In genomic region chr5:15248731-15249130, GRCh38 we compare ENCODE assay signal across 20 cellular contexts.
DNase-seq lines count a peak whose midpoint lies in the region; ATAC-seq and TF ChIP-seq lines count a peak whose summit lies in the region.
"Had no signal": no experiment of that assay in that cellular context is flagged by ENCODE, and none has a peak within 500 bp of the region (broad histone marks: within the 10 kb centered on the region; RNA-seq: fewer than 3 reads in every experiment).

No MANE protein-coding gene starts in this region.

- H3K4me1 Mint-ChIP-seq in stimulated activated effector memory CD8-positive, alpha-beta T cell treated with anti-CD3 and anti-CD28 coated beads, Interleukin-12 subunit alpha, Interleukin-12 subunit beta, amount 100 ng/mL, for 72 hours = no peaks in the 10 kb centered on the region

- peaks cover 2 to 14% (median 9%) of the 10 kb centered on the region in 10 experiments; a peak in 14 of 20 replicates for H3K4me1 ChIP-seq in BLaER1 treated with 17β-estradiol and CSF1 and Interleukin-3, amounts not matched to agents 10 nM and 100 nM
- H3K4me1 ChIP-seq in mammary epithelial cell (ENCODE audit: insufficient read depth, low read length) (no peaks in the 10 kb centered on the region), osteoblast (ENCODE audit: insufficient read depth, low read length) (peaks cover 10% of the 10 kb centered on the region)

- CTCF ChIA-PET in mammary epithelial cell (lab: Charles Lee; ENCODE audit: low non-redundant PET) = no interaction called here

- in situ Hi-C loops in mammary epithelial cell (cut with MboI; ENCODE audit: low sequenced_read_pairs in 2 of 2) = no loop called here

- H2AFZ ChIP-seq in mammary epithelial cell (ENCODE audit: low read depth, low read length) (no peak overlapping the region), osteoblast (ENCODE audit: low read length) (no peak overlapping the region)

- H3K9me3 ChIP-seq in BLaER1 treated with 17β-estradiol and CSF1 and Interleukin-3, amounts not matched to agents 10 nM and 100 nM (replicated peaks in 1 of 11) = peaks cover 15 to 28% (median 22%) of the 10 kb centered on the region in 11 experiments; a peak in 21 of 22 replicates
- H3K9me3 ChIP-seq in mammary epithelial cell (replicated peaks; ENCODE audit: insufficient read depth, low read length) (peaks cover 2% of the 10 kb centered on the region), osteoblast (ENCODE audit: low read depth, low read length) (peaks cover 2% of the 10 kb centered on the region)

- no peak overlapping the region for H3K4me3 Mint-ChIP-seq in stimulated activated effector memory CD8-positive, alpha-beta T cell treated with anti-CD3 and anti-CD28 coated beads, Interleukin-12 subunit alpha, Interleukin-12 subunit beta, amount 100 ng/mL, for 72 hours

- no peaks in the 10 kb centered on the region for H3K36me3 Mint-ChIP-seq in stimulated activated effector memory CD8-positive, alpha-beta T cell treated with anti-CD3 and anti-CD28 coated beads, Interleukin-12 subunit alpha, Interleukin-12 subunit beta, amount 100 ng/mL, for 72 hours

- peak; percentile 22 to 24 for DNase-seq in Kasumi-1 (lab: John Stamatoyannopoulos, UW)
- no peak for DNase-seq in mammary epithelial cell
- no peak for DNase-seq in osteoblast (ENCODE audit: insufficient read length, low spot score, missing footprints)
- no peak for DNase-seq in stimulated activated effector memory CD8-positive, alpha-beta T cell treated with anti-CD3 and anti-CD28 coated beads, Interleukin-12 subunit alpha, Interleukin-12 subunit beta, amount 100 ng/mL, for 72 hours (ENCODE audit: low spot score in 2 of 2)
- no peak for DNase-seq in OCI-M1 (lab: John Stamatoyannopoulos, UW)
- DNase-seq in DMS79 treated with DMSO at 0.1 percent for 48 hours (lab: John Stamatoyannopoulos, UW) = no peak
- DNase-seq: DMS53, KG1, NCI-H1105, NCI-H146, NCI-H2081, NCI-H2171, NCI-H345, NCI-H524, NCI-H774, SHP77 had no signal

- no peak overlapping the region for H3K9ac ChIP-seq in BLaER1 treated with 17β-estradiol and CSF1 and Interleukin-3, amounts not matched to agents 10 nM and 100 nM
- no peak overlapping the region for H3K9ac ChIP-seq in mammary epithelial cell (ENCODE audit: insufficient read depth, low read length)

- no TSS peak for BruUV-seq in mammary epithelial cell (replicated peaks; lab: Mats Ljungman, UMichigan)

- TF ChIP-seq CTCF in mammary epithelial cell (conservative IDR thresholded peaks at IDR 0.05 in 1 of 2, IDR thresholded peaks at IDR 0.05 in 1 of 2; ENCODE audit: extremely low read depth in 1 of 2, insufficient read depth in 1 of 2, low read depth in 1 of 2, low read length in 2 of 2) (no peak), osteoblast (IDR thresholded peaks at IDR 0.05; ENCODE audit: extremely low read depth, low read depth, low read length) (no peak)

- dilution Hi-C loops in mammary epithelial cell (cut with HindIII; ENCODE audit: low sequenced_read_pairs) = no loop called here

- H4K20me1 ChIP-seq in BLaER1 treated with 17β-estradiol and CSF1 and Interleukin-3, amounts not matched to agents 10 nM and 100 nM = no peaks in the 10 kb centered on the region
- H4K20me1 ChIP-seq in mammary epithelial cell (ENCODE audit: insufficient read depth, low read length) (no peaks in the 10 kb centered on the region), osteoblast (ENCODE audit: insufficient read depth, low read length) (no peaks in the 10 kb centered on the region)

- H3K27me3 ChIP-seq in BLaER1 treated with 17β-estradiol and CSF1 and Interleukin-3, amounts not matched to agents 10 nM and 100 nM = peaks cover 0 to 33% (median 0%) of the 10 kb centered on the region in 11 experiments; a peak in 4 of 22 replicates
- H3K27me3 ChIP-seq in mammary epithelial cell (ENCODE audit: insufficient read depth, low read length) = no peaks in the 10 kb centered on the region
- no peaks in the 10 kb centered on the region for H3K27me3 ChIP-seq in osteoblast (ENCODE audit: insufficient read depth, low read length)

- no peaks in the 10 kb centered on the region for H3K36me3 ChIP-seq in BLaER1 treated with 17β-estradiol and CSF1 and Interleukin-3, amounts not matched to agents 10 nM and 100 nM
- H3K36me3 ChIP-seq in mammary epithelial cell (ENCODE audit: insufficient read depth, low read length) (no peaks in the 10 kb centered on the region), osteoblast (ENCODE audit: insufficient read depth, low read length) (no peaks in the 10 kb centered on the region)

- no peak overlapping the region for H3K27ac Mint-ChIP-seq in stimulated activated effector memory CD8-positive, alpha-beta T cell treated with anti-CD3 and anti-CD28 coated beads, Interleukin-12 subunit alpha, Interleukin-12 subunit beta, amount 100 ng/mL, for 72 hours

- intact Hi-C loops in mammary epithelial cell (cut with micrococcal nuclease) = no loop called here

- peak overlapping the region in 10 of 11 experiments; percentile 10 to 58 (median 40); a peak in 15 of 22 replicates for H3K4me2 ChIP-seq in BLaER1 treated with 17β-estradiol and CSF1 and Interleukin-3, amounts not matched to agents 10 nM and 100 nM
- H3K4me2 ChIP-seq in mammary epithelial cell (ENCODE audit: insufficient read depth, low read depth, low read length) (peak overlapping the region; percentile 8), osteoblast (ENCODE audit: insufficient read depth, low read length) (peak overlapping the region; percentile 34)

- no peaks in the 10 kb centered on the region for H3K79me2 ChIP-seq in mammary epithelial cell (ENCODE audit: insufficient read depth, low read length)
- H3K79me2 ChIP-seq in osteoblast (ENCODE audit: insufficient read depth, low read length) = no peaks in the 10 kb centered on the region

- H3K27ac ChIP-seq in BLaER1 treated with 17β-estradiol and CSF1 and Interleukin-3, amounts not matched to agents 10 nM and 100 nM = no peak overlapping the region
- H3K27ac ChIP-seq in mammary epithelial cell (ENCODE audit: insufficient read depth, low read depth, low read length) = no peak overlapping the region
- H3K27ac ChIP-seq in osteoblast (ENCODE audit: low read depth, low read length) = peak overlapping the region; percentile 53
- H3K27ac ChIP-seq: HL-60, SK-N-MC had no signal

- no peak overlapping the region for H3K4me3 ChIP-seq in BLaER1 treated with 17β-estradiol and CSF1 and Interleukin-3, amounts not matched to agents 10 nM and 100 nM
- no peak overlapping the region for H3K4me3 ChIP-seq in mammary epithelial cell (replicated peaks in 1 of 3; ENCODE audit: insufficient read depth in 1 of 3, low read depth in 2 of 3, low read length in 3 of 3)
- H3K4me3 ChIP-seq in osteoblast (ENCODE audit: insufficient read depth, low read length) = no peak overlapping the region
- H3K4me3 ChIP-seq: SK-N-MC had no signal

- ATAC-seq in GM21423 (IDR thresholded peaks at IDR 0.05; ENCODE audit: unreplicated experiment) = no peak
- no peak for ATAC-seq in stimulated activated effector memory CD8-positive, alpha-beta T cell treated with anti-CD3 and anti-CD28 coated beads, Interleukin-12 subunit alpha, Interleukin-12 subunit beta, amount 100 ng/mL, for 72 hours

- peaks cover 22% of the 10 kb centered on the region for H3K9me3 Mint-ChIP-seq in stimulated activated effector memory CD8-positive, alpha-beta T cell treated with anti-CD3 and anti-CD28 coated beads, Interleukin-12 subunit alpha, Interleukin-12 subunit beta, amount 100 ng/mL, for 72 hours

Comparison
In these comparisons a context has a peak if more than half of its experiments do, and no peak if none do; other contexts are left out.
1. DNase-seq: peak in Kasumi-1 (2 of 2); none in mammary epithelial cell (single experiment), osteoblast (single experiment), stimulated activated effector memory CD8-positive, alpha-beta T cell treated with anti-CD3 and anti-CD28 coated beads, Interleukin-12 subunit alpha, Interleukin-12 subunit beta, amount 100 ng/mL, for 72 hours (0 of 2), OCI-M1 (single experiment) and DMS79 treated with DMSO at 0.1 percent for 48 hours (single experiment).
2. Peak in every context shown above with its lines, with median percentiles within 50 percentile points of each other: H3K4me2 ChIP-seq.